In the genomic region with DNA sequence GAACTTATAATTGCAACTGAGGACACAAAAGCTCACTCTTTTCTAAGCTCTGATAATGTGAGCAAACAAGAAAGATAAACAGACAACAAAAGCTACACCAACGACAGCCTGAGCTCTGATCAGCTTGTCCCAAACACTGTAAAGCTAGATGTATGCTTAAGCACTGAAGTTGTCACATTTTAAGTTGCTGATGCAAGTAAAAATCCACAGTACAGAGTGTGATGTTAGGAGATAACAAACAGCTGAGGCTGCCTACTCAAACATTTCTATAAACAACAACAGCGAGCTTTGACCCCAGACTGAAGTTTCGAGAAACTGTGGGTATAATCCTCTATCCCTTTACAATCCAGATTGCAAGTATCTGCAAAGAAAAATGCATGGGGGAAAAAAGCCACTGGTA, we compare ENCODE assay signal across 20 cellular contexts. TPM values are rescaled to one million over a fixed set of nuclear protein-coding genes. Genes with fewer than 3 reads are reported as not detected.
A peak's percentile ranks its signal among the peaks of the same experiment; 100 is the strongest.
DNase-seq lines count a peak whose midpoint lies in the region; ATAC-seq and TF ChIP-seq lines count a peak whose summit lies in the region.
"Had no signal": no experiment of that assay in that cellular context is flagged by ENCODE, and none has a peak within 500 bp of the region (broad histone marks: within the 10 kb centered on the region; RNA-seq: fewer than 3 reads in every experiment).

No MANE protein-coding gene starts in this region.

- POLR2A ChIA-PET in WTC11 (lab: Charles Lee): no interaction called here

- DNase-seq in WTC11 (ENCODE audit: low spot score) (no peak), hepatocyte (ENCODE audit: low spot score) (peak; percentile 28), smooth muscle cell (lab: John Stamatoyannopoulos, UW; ENCODE audit: unreplicated experiment) (no peak), NCI-H1105 (lab: John Stamatoyannopoulos, UW) (no peak), AG08396 (ENCODE audit: low spot score) (no peak)
- no peak for DNase-seq in activated CD4-positive, CD25-positive, alpha-beta regulatory T cell (lab: John Stamatoyannopoulos, UW)
- DNase-seq: CD4-positive, alpha-beta T cell; COR-L47; GM23248; H9; HFFc6; MG63; NCI-H146; NCI-H2029; NCI-H2227 treated with DMSO at 0.1 percent for 48 hours; NCI-H510A; SIG-M5 had no signal

- no peaks in the 10 kb centered on the region for H3K9me3 ChIP-seq in hepatocyte (ENCODE audit: low read depth)
- no peaks in the 10 kb centered on the region for H3K9me3 ChIP-seq in mesodermal cell (ENCODE audit: control insufficient read depth, low read length)
- no peaks in the 10 kb centered on the region for H3K9me3 ChIP-seq in smooth muscle cell (replicated peaks; ENCODE audit: low read depth)
- H3K9me3 ChIP-seq: MG63 had no signal

- no peak overlapping the region for H3K27ac Mint-ChIP-seq in WTC11
- H3K27ac Mint-ChIP-seq: CD4-positive, alpha-beta T cell; H9; HFFc6 had no signal

- no peaks in the 10 kb centered on the region for H3K9me3 Mint-ChIP-seq in WTC11
- H3K9me3 Mint-ChIP-seq: CD4-positive, alpha-beta T cell; H9; HFFc6 had no signal

- H3K4me1 Mint-ChIP-seq in WTC11: peaks cover 3% of the 10 kb centered on the region; the same call in 1 of the 2 replicates

- H3K4me1 ChIP-seq in hepatocyte (ENCODE audit: insufficient read depth) (peaks cover 31% of the 10 kb centered on the region), mesodermal cell (ENCODE audit: control insufficient read depth, insufficient read depth, low read length, poor library complexity, severe bottlenecking) (no peaks in the 10 kb centered on the region), smooth muscle cell (ENCODE audit: low read depth) (no peaks in the 10 kb centered on the region)
- H3K4me1 ChIP-seq: BLaER1 had no signal

- H4K20me1 ChIP-seq in hepatocyte (ENCODE audit: insufficient read depth, poor library complexity, severe bottlenecking): no peaks in the 10 kb centered on the region
- no peaks in the 10 kb centered on the region for H4K20me1 ChIP-seq in smooth muscle cell (ENCODE audit: low read depth)
- H4K20me1 ChIP-seq: BLaER1 had no signal

- H3K27me3 ChIP-seq in hepatocyte: no peaks in the 10 kb centered on the region
- no peaks in the 10 kb centered on the region for H3K27me3 ChIP-seq in smooth muscle cell (ENCODE audit: low read depth)
- H3K27me3 ChIP-seq: BLaER1, MG63 had no signal

- H3K4me2 ChIP-seq in hepatocyte (peak overlapping the region; percentile 51), smooth muscle cell (peak overlapping the region; percentile 13)
- H3K4me2 ChIP-seq: BLaER1 had no signal

- CTCF ChIA-PET in WTC11 (lab: Charles Lee): interaction anchor here (1.2 to 1.3 kb wide), 2 partner anchors 33 to 36 kb away, joined by 3 read pairs; no protein-coding TSS in a partner anchor

- H3K9me2 ChIP-seq in hepatocyte (replicated peaks; ENCODE audit: insufficient read depth): no peaks in the 10 kb centered on the region

- no peaks in the 10 kb centered on the region for H3K36me3 ChIP-seq in hepatocyte (replicated peaks; ENCODE audit: insufficient read depth, low read depth)
- H3K36me3 ChIP-seq in mesodermal cell (ENCODE audit: control insufficient read depth, insufficient read depth, low read length): peaks cover 66% of the 10 kb centered on the region
- H3K36me3 ChIP-seq in smooth muscle cell (ENCODE audit: low read depth): peaks cover under 1% of the 10 kb centered on the region

- H3K27ac ChIP-seq in hepatocyte (peak overlapping the region; percentile 80), mesodermal cell (ENCODE audit: low read depth, low read length, severe bottlenecking) (peak overlapping the region; percentile 13), smooth muscle cell (ENCODE audit: low read depth) (peak overlapping the region; percentile 43)
- H3K27ac ChIP-seq: BLaER1, GM23248 had no signal

- H3K9ac ChIP-seq in smooth muscle cell (ENCODE audit: low read depth): no peak overlapping the region
- H3K9ac ChIP-seq: BLaER1, GM23248 had no signal

- no peak overlapping the region for H2AFZ ChIP-seq in hepatocyte
- no peak overlapping the region for H2AFZ ChIP-seq in smooth muscle cell (ENCODE audit: low read depth)
- H2AFZ ChIP-seq: GM23248 had no signal

- no peak for ATAC-seq in WTC11
- no peak for ATAC-seq in HG03196 (IDR thresholded peaks at IDR 0.05; ENCODE audit: unreplicated experiment)

- H3K36me3 Mint-ChIP-seq in WTC11: peaks cover 52% of the 10 kb centered on the region

- H3K4me3 Mint-ChIP-seq in WTC11: no peak overlapping the region
- H3K4me3 Mint-ChIP-seq: CD4-positive, alpha-beta T cell; H9; HFFc6 had no signal

- H3K4me3 ChIP-seq in hepatocyte (no peak overlapping the region), mesodermal cell (ENCODE audit: extremely low read depth, insufficient read depth, low read length, poor library complexity, severe bottlenecking) (no peak overlapping the region), smooth muscle cell (no peak overlapping the region)
- H3K4me3 ChIP-seq: BLaER1, GM23248, MG63 had no signal

- H3K27me3 Mint-ChIP-seq in WTC11 (ENCODE audit: low read depth): no peaks in the 10 kb centered on the region
- H3K27me3 Mint-ChIP-seq: CD4-positive, alpha-beta T cell had no signal

- no peak for TF ChIP-seq CTCF in WTC11 (IDR thresholded peaks at IDR 0.05)
- no peak for TF ChIP-seq CTCF in hepatocyte (IDR thresholded peaks at IDR 0.05; ENCODE audit: poor library complexity)
- TF ChIP-seq CTCF in smooth muscle cell (IDR thresholded peaks at IDR 0.05; ENCODE audit: borderline replicate concordance, insufficient read depth, poor library complexity, severe bottlenecking): no peak

- WGBS in hepatocyte (ENCODE audit: low lambda C conversion rate, missing lambda C conversion rate): 51% methylated on average over 3 of the region's 3 CpGs
- 88% methylated on average over 1 of the region's 3 CpGs; no CpG with 5 or more reads in 1 of the 2 experiments for WGBS in mesodermal cell (ENCODE audit: insufficient coverage in 2 of 2), 2 experiments
- 37% methylated on average over 3 of the region's 3 CpGs for WGBS in smooth muscle cell (ENCODE audit: low lambda C conversion rate)

- H3K79me2 ChIP-seq in hepatocyte: peaks cover 52% of the 10 kb centered on the region
- peaks cover 28% of the 10 kb centered on the region for H3K79me2 ChIP-seq in smooth muscle cell (ENCODE audit: low read depth)

- H3F3A ChIP-seq in smooth muscle cell (ENCODE audit: low read depth): no peaks in the 10 kb centered on the region

TF ChIP-seq in WTC11, 78 proteins besides CTCF, POLR2A, EP300 and RAD21:
- TF ChIP-seq MYBL2 (CRISPR knock-in tag; IDR thresholded peaks at IDR 0.05): no peak
- no peak for TF ChIP-seq PRRX2 (CRISPR knock-in tag; IDR thresholded peaks at IDR 0.05)
- peak; percentile 93 for TF ChIP-seq GABPB1 (CRISPR knock-in tag; IDR thresholded peaks at IDR 0.05)
- no peak for TF ChIP-seq GRHL2 (CRISPR knock-in tag; IDR thresholded peaks at IDR 0.05; ENCODE audit: insufficient replicate concordance, severe bottlenecking)

RNA-seq across cellular contexts. Expression of a gene that starts 10.7 kb away (rescaled TPM):
- total RNA-seq in WTC11 (2021): 24.8 to 31.0 TPM (median 29.7 TPM) in 3 replicates
- 89.4 and 99.9 TPM in 2 replicates for total RNA-seq in hepatocyte
- polyA plus RNA-seq in hepatocyte: 84.0 and 84.5 TPM in 2 replicates
- polyA plus RNA-seq in mesodermal cell (2013, experiment 1 of 2): 27.2 TPM
- 28.4 TPM for polyA plus RNA-seq in mesodermal cell (2013, experiment 2 of 2)
- 64.4 and 64.8 TPM in 2 replicates for total RNA-seq in smooth muscle cell
- polyA plus RNA-seq in smooth muscle cell: 46.7 and 56.0 TPM in 2 replicates

Comparison
In these comparisons a context has a peak if more than half of its experiments do, and no peak if none do; other contexts are left out.
1. H3K27ac ChIP-seq: peak in every context shown above with its lines; median percentile 80 in hepatocyte; 43 in smooth muscle cell; 13 in mesodermal cell.